Comparison of ENCODE assay signal across 27 cellular contexts in genomic region chr22:27934069-27934468, GRCh38.
"Had no signal": no experiment of that assay in that cellular context is flagged by ENCODE, and none has a peak within 500 bp of the region (broad histone marks: within the 10 kb centered on the region; RNA-seq: fewer than 3 reads in every experiment).

No MANE protein-coding gene starts in this region.

- H3K4me3 ChIP-seq: heart right ventricle, hepatocyte, left ventricle myocardium inferior, lung, mucosa of descending colon, prostate gland, sigmoid colon, spleen, tibial nerve had no signal

- DNase-seq: heart right ventricle; kidney glomerular epithelial cell; left cardiac atrium; left ventricle myocardium inferior; midbrain; mucosa of descending colon; naive thymus-derived CD4-positive, alpha-beta T cell; pancreas; posterior cingulate gyrus; retina; right cardiac atrium; sigmoid colon; small intestine; spleen; stimulated activated CD4-positive, alpha-beta T cell treated with anti-CD3 and anti-CD28 coated beads, Interleukin-4, amount 100 ng/mL, for 24 hours; stimulated activated naive CD4-positive, alpha-beta T cell; substantia nigra had no signal

- H3K4me1 ChIP-seq: heart right ventricle, pancreas, prostate gland, sigmoid colon, spleen, tibial nerve, vagina had no signal

- H3K4me3 Mint-ChIP-seq: naive thymus-derived CD4-positive, alpha-beta T cell; natural killer cell treated with Interleukin-12 subunit alpha and Interleukin-12 subunit beta and Interleukin-15 and Interleukin-18, amount 100 ng/mL, for 72 hours; stimulated activated effector memory CD8-positive, alpha-beta T cell treated with anti-CD3 and anti-CD28 coated beads, Interleukin-12 subunit alpha, Interleukin-12 subunit beta, amount 100 ng/mL, for 72 hours; stimulated activated naive CD8-positive, alpha-beta T cell treated with anti-CD3 and anti-CD28 coated beads, Interleukin-15, Interleukin-2, amounts not matched to agents 100 ng/mL and 50 ng/mL, for 24 hours; type B pancreatic cell had no signal

- H2AFZ ChIP-seq: hepatocyte had no signal

- H3K9me3 Mint-ChIP-seq: naive thymus-derived CD4-positive, alpha-beta T cell; natural killer cell treated with Interleukin-12 subunit alpha and Interleukin-12 subunit beta and Interleukin-15 and Interleukin-18, amount 100 ng/mL, for 72 hours; stimulated activated effector memory CD8-positive, alpha-beta T cell treated with anti-CD3 and anti-CD28 coated beads, Interleukin-12 subunit alpha, Interleukin-12 subunit beta, amount 100 ng/mL, for 72 hours; stimulated activated naive CD8-positive, alpha-beta T cell treated with anti-CD3 and anti-CD28 coated beads, Interleukin-15, Interleukin-2, amounts not matched to agents 100 ng/mL and 50 ng/mL, for 24 hours; type B pancreatic cell had no signal

- H3K27me3 Mint-ChIP-seq: naive thymus-derived CD4-positive, alpha-beta T cell; natural killer cell treated with Interleukin-12 subunit alpha and Interleukin-12 subunit beta and Interleukin-15 and Interleukin-18, amount 100 ng/mL, for 72 hours; stimulated activated naive CD8-positive, alpha-beta T cell treated with anti-CD3 and anti-CD28 coated beads, Interleukin-15, Interleukin-2, amounts not matched to agents 100 ng/mL and 50 ng/mL, for 24 hours; type B pancreatic cell had no signal

- H3K27me3 ChIP-seq: heart right ventricle, hepatocyte, pancreas, sigmoid colon, spleen, tibial nerve, vagina had no signal

- ATAC-seq: heart right ventricle; left cardiac atrium; mucosa of descending colon; naive thymus-derived CD4-positive, alpha-beta T cell; natural killer cell treated with Interleukin-12 subunit alpha and Interleukin-12 subunit beta and Interleukin-15 and Interleukin-18, amount 100 ng/mL, for 72 hours; stimulated activated effector memory CD8-positive, alpha-beta T cell treated with anti-CD3 and anti-CD28 coated beads, Interleukin-12 subunit alpha, Interleukin-12 subunit beta, amount 100 ng/mL, for 72 hours had no signal

- FAIRE-seq: keratinocyte, pancreas, small intestine had no signal

- H3K27ac ChIP-seq: hepatocyte, left ventricle myocardium inferior, prostate gland, sigmoid colon, spleen, tibial nerve, vagina had no signal

- H3K9me3 ChIP-seq: heart right ventricle, left ventricle myocardium inferior, mucosa of descending colon, pancreas, prostate gland, sigmoid colon, spleen, tibial nerve, vagina had no signal

- H3K4me2 ChIP-seq: hepatocyte had no signal

- H3K36me3 ChIP-seq: heart right ventricle, left ventricle myocardium inferior, pancreas, prostate gland, sigmoid colon, vagina had no signal

- H3K27ac Mint-ChIP-seq: naive thymus-derived CD4-positive, alpha-beta T cell; natural killer cell treated with Interleukin-12 subunit alpha and Interleukin-12 subunit beta and Interleukin-15 and Interleukin-18, amount 100 ng/mL, for 72 hours; stimulated activated effector memory CD8-positive, alpha-beta T cell treated with anti-CD3 and anti-CD28 coated beads, Interleukin-12 subunit alpha, Interleukin-12 subunit beta, amount 100 ng/mL, for 72 hours; stimulated activated naive CD8-positive, alpha-beta T cell treated with anti-CD3 and anti-CD28 coated beads, Interleukin-15, Interleukin-2, amounts not matched to agents 100 ng/mL and 50 ng/mL, for 24 hours; type B pancreatic cell had no signal

- H3K36me3 Mint-ChIP-seq: natural killer cell treated with Interleukin-12 subunit alpha and Interleukin-12 subunit beta and Interleukin-15 and Interleukin-18, amount 100 ng/mL, for 72 hours; stimulated activated effector memory CD8-positive, alpha-beta T cell treated with anti-CD3 and anti-CD28 coated beads, Interleukin-12 subunit alpha, Interleukin-12 subunit beta, amount 100 ng/mL, for 72 hours had no signal

- H3K4me1 Mint-ChIP-seq: stimulated activated effector memory CD8-positive, alpha-beta T cell treated with anti-CD3 and anti-CD28 coated beads, Interleukin-12 subunit alpha, Interleukin-12 subunit beta, amount 100 ng/mL, for 72 hours had no signal
